ENCODE assay signal across 8 cellular contexts in genomic region chr6:114747995-114748625, GRCh38.
A peak's percentile ranks its signal among the peaks of the same experiment; 100 is the strongest.
DNase-seq lines count a peak whose midpoint lies in the region; ATAC-seq and TF ChIP-seq lines count a peak whose summit lies in the region.

No MANE protein-coding gene starts in this region.

- no peaks in the 10 kb centered on the region for H3K9me3 Mint-ChIP-seq in activated CD8-positive, alpha-beta T cell treated with anti-CD3 and anti-CD28 coated beads for 36 hours

- no peaks in the 10 kb centered on the region for H3K4me1 ChIP-seq in hepatocyte (ENCODE audit: insufficient read depth)

- CTCF ChIA-PET in activated CD8-positive, alpha-beta T cell treated with anti-CD3 and anti-CD28 coated beads for 36 hours (lab: Charles Lee) = no interaction called here

- no peak overlapping the region for H3K4me3 ChIP-seq in hepatocyte

- H3K27me3 ChIP-seq in hepatocyte = no peaks in the 10 kb centered on the region

- H3K27ac ChIP-seq in hepatocyte = no peak overlapping the region

- H3K4me1 Mint-ChIP-seq in activated CD8-positive, alpha-beta T cell treated with anti-CD3 and anti-CD28 coated beads for 36 hours (ENCODE audit: low read depth) = no peaks in the 10 kb centered on the region

- no peak overlapping the region for H3K4me3 Mint-ChIP-seq in activated CD8-positive, alpha-beta T cell treated with anti-CD3 and anti-CD28 coated beads for 36 hours

- no peaks in the 10 kb centered on the region for H3K27me3 Mint-ChIP-seq in activated CD8-positive, alpha-beta T cell treated with anti-CD3 and anti-CD28 coated beads for 36 hours

- H3K79me2 ChIP-seq in hepatocyte = no peaks in the 10 kb centered on the region

- no peaks in the 10 kb centered on the region for H3K36me3 ChIP-seq in hepatocyte (replicated peaks; ENCODE audit: insufficient read depth, low read depth)

- ATAC-seq in GM18517 (IDR thresholded peaks at IDR 0.05; ENCODE audit: unreplicated experiment) = peak; percentile 60
- no peak for ATAC-seq in activated CD8-positive, alpha-beta T cell treated with anti-CD3 and anti-CD28 coated beads for 36 hours

- no peaks in the 10 kb centered on the region for H3K9me3 ChIP-seq in hepatocyte (ENCODE audit: low read depth)

- H3K36me3 Mint-ChIP-seq in activated CD8-positive, alpha-beta T cell treated with anti-CD3 and anti-CD28 coated beads for 36 hours (ENCODE audit: low read depth) = no peaks in the 10 kb centered on the region

- intact Hi-C loops in activated CD8-positive, alpha-beta T cell treated with anti-CD3 and anti-CD28 coated beads for 36 hours (cut with micrococcal nuclease) = no loop called here

- no peaks in the 10 kb centered on the region for H3K9me2 ChIP-seq in hepatocyte (replicated peaks; ENCODE audit: insufficient read depth)

- no peak overlapping the region for H3K27ac Mint-ChIP-seq in activated CD8-positive, alpha-beta T cell treated with anti-CD3 and anti-CD28 coated beads for 36 hours

- POLR2A ChIA-PET in activated CD8-positive, alpha-beta T cell treated with anti-CD3 and anti-CD28 coated beads for 36 hours (lab: Charles Lee) = no interaction called here

- H2AFZ ChIP-seq in hepatocyte = peak overlapping the region; percentile 5

- peak; percentile 17 for DNase-seq in CMK (ENCODE audit: low read depth)
- peak; percentile 0 for DNase-seq in NCI-H1092 (lab: John Stamatoyannopoulos, UW)
- peak; percentile 61 for DNase-seq in activated CD8-positive, alpha-beta T cell treated with anti-CD3 and anti-CD28 coated beads for 36 hours
- DNase-seq in hepatocyte (ENCODE audit: low spot score) = peak; percentile 75
- peak; percentile 19 to 23 for DNase-seq in stimulated activated CD4-positive, alpha-beta T cell treated with anti-CD3 and anti-CD28 coated beads, Interleukin-2, amount 100 ng/mL, for 48 hours
- DNase-seq in activated gamma-delta T cell treated with Interleukin-2 at 50 U/mL for 16 hours = no peak
- no peak for DNase-seq in NCI-H187 (lab: John Stamatoyannopoulos, UW)

- TF ChIP-seq CTCF in activated CD8-positive, alpha-beta T cell treated with anti-CD3 and anti-CD28 coated beads for 36 hours (IDR thresholded peaks at IDR 0.05) = peak; percentile 30
- TF ChIP-seq CTCF in hepatocyte (IDR thresholded peaks at IDR 0.05; ENCODE audit: poor library complexity) = peak; percentile 95

- WGBS in hepatocyte (ENCODE audit: low lambda C conversion rate, missing lambda C conversion rate) = 31% methylated on average over 6 of the region's 6 CpGs

- H3K4me2 ChIP-seq in hepatocyte = no peak overlapping the region

- H4K20me1 ChIP-seq in hepatocyte (ENCODE audit: insufficient read depth, poor library complexity, severe bottlenecking) = no peaks in the 10 kb centered on the region

Comparison
In these comparisons a context has a peak if more than half of its experiments do, and no peak if none do; other contexts are left out.
1. DNase-seq: peak in CMK (single experiment), NCI-H1092 (single experiment), activated CD8-positive, alpha-beta T cell treated with anti-CD3 and anti-CD28 coated beads for 36 hours (single experiment), hepatocyte (single experiment) and stimulated activated CD4-positive, alpha-beta T cell treated with anti-CD3 and anti-CD28 coated beads, Interleukin-2, amount 100 ng/mL, for 48 hours (2 of 2); none in activated gamma-delta T cell treated with Interleukin-2 at 50 U/mL for 16 hours (single experiment) and NCI-H187 (0 of 2).